In the genomic region with DNA sequence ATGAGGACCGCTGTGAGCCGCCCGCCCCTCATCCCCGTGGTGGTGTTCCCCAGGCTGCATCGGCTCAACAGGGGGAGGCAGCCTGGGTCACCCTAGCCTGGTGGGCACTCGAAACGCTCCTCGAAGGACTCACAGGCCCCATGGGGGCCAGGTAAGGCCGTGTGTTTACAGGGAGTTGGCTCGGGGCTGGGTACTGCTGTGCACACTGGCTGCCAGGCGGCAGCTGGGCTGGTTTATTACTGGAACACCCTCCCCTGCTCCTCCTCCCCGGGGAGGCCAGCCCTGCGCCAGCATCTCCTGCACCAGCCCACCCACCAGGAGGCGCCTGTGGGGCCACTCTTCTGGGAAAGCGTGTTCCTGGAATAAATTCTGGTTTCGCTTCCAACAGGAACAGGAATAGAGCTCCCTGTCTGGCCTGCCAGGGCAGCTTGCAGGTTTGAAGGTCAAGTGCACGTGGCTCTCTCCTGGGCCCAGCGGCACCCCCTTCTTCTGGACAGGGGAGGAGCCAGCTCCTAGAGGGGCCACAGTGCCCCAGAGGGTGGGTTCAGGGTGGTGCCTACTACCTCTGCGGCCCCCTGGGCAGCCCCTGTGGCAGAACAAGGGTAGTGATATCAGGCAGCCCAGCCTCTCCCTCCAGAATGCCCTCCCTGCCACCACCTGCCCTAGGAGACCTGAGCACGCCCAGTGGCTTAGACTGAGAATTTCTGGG, we compare ENCODE assay signal across 7 cellular contexts. TPM values are rescaled to one million over a fixed set of nuclear protein-coding genes. Genes with fewer than 3 reads are reported as not detected.
DNase-seq lines count a peak whose midpoint lies in the region; ATAC-seq and TF ChIP-seq lines count a peak whose summit lies in the region.

No MANE protein-coding gene starts in this region.

- intact Hi-C loops in posterior cingulate gyrus (cut with DNase I), result no loop called here

- H3K27ac ChIP-seq in VCaP, result peak overlapping the region; percentile 93

- ATAC-seq in HG02840 (IDR thresholded peaks at IDR 0.05; ENCODE audit: low FRiP score, unreplicated experiment), result no peak

- TF ChIP-seq CTCF in VCaP (conservative IDR thresholded peaks at IDR 0.05), result peak; percentile 91

- DNase-seq in GM03348 (ENCODE audit: low spot score), result peak; percentile 83
- peak; percentile 78 for DNase-seq in NCI-H1436 treated with DMSO at 0.1 percent for 48 hours (lab: John Stamatoyannopoulos, UW)
- DNase-seq in foreskin melanocyte, result peak; percentile 51
- peak; percentile 28 to 97 (median 70) for DNase-seq in posterior cingulate gyrus
- no peak for DNase-seq in cerebellum (ENCODE audit: low spot score)

RNA-seq across cellular contexts. Expression of a gene that starts 11.3 kb away (rescaled TPM):
- 64.7 TPM for total RNA-seq in cerebellum

RNA-seq across cellular contexts. Expression of a gene that starts 13.1 kb away (rescaled TPM):
- total RNA-seq in cerebellum, result not detected

RNA-seq across cellular contexts. Expression of a gene that starts 17.8 kb away (rescaled TPM):
- total RNA-seq in cerebellum, result not detected

RNA-seq across cellular contexts. Expression of a gene that starts 38.6 kb away (rescaled TPM):
- total RNA-seq in cerebellum, result 75.4 TPM

RNA-seq across cellular contexts. Expression of a gene that starts 49.4 kb away (rescaled TPM):
- 18.3 TPM for total RNA-seq in cerebellum
